27 cellular contexts compared by ENCODE assay signal in genomic region chr13:51912511-51913225, GRCh38. TPM values are rescaled to one million over a fixed set of nuclear protein-coding genes. Genes with fewer than 3 reads are reported as not detected.
DNase-seq lines count a peak whose midpoint lies in the region; ATAC-seq, FAIRE-seq and TF ChIP-seq lines count a peak whose summit lies in the region.
"Had no signal": no experiment of that assay in that cellular context is flagged by ENCODE, and none has a peak within 500 bp of the region (broad histone marks: within the 10 kb centered on the region; RNA-seq: fewer than 3 reads in every experiment).

No MANE protein-coding gene starts in this region.

- DNase-seq in G401 (ENCODE audit: low spot score) (peak; percentile 15), NOMO-1 (lab: John Stamatoyannopoulos, UW; ENCODE audit: unreplicated experiment in 2 of 2) (peak; percentile 23 to 52), K562 (ENCODE audit: extremely low read depth in 1 of 4, low spot score in 3 of 4) (no peak)
- DNase-seq in CD4-positive, alpha-beta T cell = no peak
- DNase-seq in stimulated activated naive CD8-positive, alpha-beta T cell treated with anti-CD3 and anti-CD28 coated beads, Interleukin-15, amount 100 ng/mL, for 72 hours = no peak
- DNase-seq: activated B cell treated with CpG ODN at 0.5 μM for 24 hours; activated CD8-positive, alpha-beta T cell treated with anti-CD3 and anti-CD28 coated beads, Interleukin-2, amount 10 ng/mL, durations not matched to agents 7 days and 5 days; activated naive CD4-positive, alpha-beta T cell treated with anti-CD3 and anti-CD28 coated beads, Interleukin-2, amount 50 U/mL, for 16 hours; activated T-cell treated with anti-CD3 and anti-CD28 coated beads, Interleukin-2, amount 50 U/mL, for 72 hours; aorta; EL; IMR-90; mammary epithelial cell; NCI-H1048; NCI-H2029; NCI-H446 treated with DMSO at 0.1 percent for 48 hours; SHP77; stimulated activated CD4-positive, alpha-beta T cell treated with anti-CD3 and anti-CD28 coated beads, Interleukin-12 subunit alpha, Interleukin-12 subunit beta, amount 100 ng/mL, for 4 hours; upper lobe of right lung had no signal

- no peaks in the 10 kb centered on the region for H3K79me2 ChIP-seq in K562 (ENCODE audit: control insufficient read depth, insufficient read depth, low read length)

- H3K27me3 Mint-ChIP-seq in CD4-positive, alpha-beta T cell = no peaks in the 10 kb centered on the region
- H3K27me3 Mint-ChIP-seq in stimulated activated naive CD8-positive, alpha-beta T cell treated with anti-CD3 and anti-CD28 coated beads, Interleukin-15, amount 100 ng/mL, for 72 hours = peaks cover 26% of the 10 kb centered on the region
- H3K27me3 Mint-ChIP-seq: activated B cell treated with CpG ODN at 0.5 μM for 24 hours had no signal

- intact Hi-C loops in K562 (cut with micrococcal nuclease) = no loop called here
- intact Hi-C loops in CD4-positive, alpha-beta T cell (cut with DNase I, micrococcal nuclease) = no loop called here

- H3K9me3 Mint-ChIP-seq in CD4-positive, alpha-beta T cell = no peaks in the 10 kb centered on the region
- no peaks in the 10 kb centered on the region for H3K9me3 Mint-ChIP-seq in stimulated activated naive CD8-positive, alpha-beta T cell treated with anti-CD3 and anti-CD28 coated beads, Interleukin-15, amount 100 ng/mL, for 72 hours
- H3K9me3 Mint-ChIP-seq: activated B cell treated with CpG ODN at 0.5 μM for 24 hours; activated T-cell treated with anti-CD3 and anti-CD28 coated beads, Interleukin-2, amount 50 U/mL, for 72 hours; T-helper 1 cell treated with Interleukin-12 subunit alpha and Interleukin-12 subunit beta and Interleukin-4 antibody, amounts not matched to agents 30 μg/mL and 1 μg/mL, for 36 hours had no signal

- ATAC-seq in K562 (no peak), GM19023 (IDR thresholded peaks at IDR 0.05; ENCODE audit: unreplicated experiment) (no peak)
- no peak for ATAC-seq in CD4-positive, alpha-beta T cell (ENCODE audit: poor library complexity)
- no peak for ATAC-seq in stimulated activated naive CD8-positive, alpha-beta T cell treated with anti-CD3 and anti-CD28 coated beads, Interleukin-15, amount 100 ng/mL, for 72 hours
- ATAC-seq: activated CD8-positive, alpha-beta T cell treated with anti-CD3 and anti-CD28 coated beads, Interleukin-2, amount 10 ng/mL, durations not matched to agents 7 days and 5 days; activated T-cell treated with anti-CD3 and anti-CD28 coated beads, Interleukin-2, amount 50 U/mL, for 72 hours had no signal

- FAIRE-seq in K562 (lab: Jason Lieb, UNC) = no peak

- no peak for TF ChIP-seq CTCF in K562 (IDR thresholded peaks at IDR 0.05 in 2 of 3, conservative IDR thresholded peaks at IDR 0.05 in 1 of 3; ENCODE audit: insufficient read depth in 2 of 3, low read depth in 1 of 3, low read length in 3 of 3)
- no peak for TF ChIP-seq CTCF in CD4-positive, alpha-beta T cell (IDR thresholded peaks at IDR 0.05)

- H2AFZ ChIP-seq in K562 (ENCODE audit: low read depth, low read length) = no peak overlapping the region

- no peak overlapping the region for H3K4me3 Mint-ChIP-seq in CD4-positive, alpha-beta T cell
- no peak overlapping the region for H3K4me3 Mint-ChIP-seq in stimulated activated naive CD8-positive, alpha-beta T cell treated with anti-CD3 and anti-CD28 coated beads, Interleukin-15, amount 100 ng/mL, for 72 hours
- H3K4me3 Mint-ChIP-seq: activated B cell treated with CpG ODN at 0.5 μM for 24 hours; activated CD8-positive, alpha-beta T cell treated with anti-CD3 and anti-CD28 coated beads, Interleukin-2, amount 10 ng/mL, durations not matched to agents 7 days and 5 days; activated T-cell treated with anti-CD3 and anti-CD28 coated beads, Interleukin-2, amount 50 U/mL, for 72 hours; T-helper 1 cell treated with Interleukin-12 subunit alpha and Interleukin-12 subunit beta and Interleukin-4 antibody, amounts not matched to agents 30 μg/mL and 1 μg/mL, for 36 hours had no signal

- no TSS peak for BruUV-seq in K562 (replicated peaks; lab: Mats Ljungman, UMichigan)

- H3K4me1 Mint-ChIP-seq in CD4-positive, alpha-beta T cell (ENCODE audit: low read depth) = peaks cover 15% of the 10 kb centered on the region
- H3K4me1 Mint-ChIP-seq in stimulated activated naive CD8-positive, alpha-beta T cell treated with anti-CD3 and anti-CD28 coated beads, Interleukin-15, amount 100 ng/mL, for 72 hours = peaks cover 41% of the 10 kb centered on the region

- H3K4me2 ChIP-seq in BLaER1 treated with 17β-estradiol and CSF1 and Interleukin-3, amounts not matched to agents 10 nM and 100 nM = peak overlapping the region in 8 of 11 experiments; percentile 33 to 60 (median 46); a peak in 14 of 22 replicates
- H3K4me2 ChIP-seq in K562 (ENCODE audit: insufficient read depth, low read length) = no peak overlapping the region

- H3K36me3 ChIP-seq in BLaER1 treated with 17β-estradiol and CSF1 and Interleukin-3, amounts not matched to agents 10 nM and 100 nM = no peaks in the 10 kb centered on the region
- no peaks in the 10 kb centered on the region; the same call in 2 of the 3 replicates for H3K36me3 ChIP-seq in K562 (ENCODE audit: control insufficient read depth, insufficient read depth, low read length)
- H3K36me3 ChIP-seq: right atrium auricular region, upper lobe of right lung had no signal

- TF ChIP-seq RAD21 in K562 (CRISPR knock-in tag; conservative IDR thresholded peaks at IDR 0.05 in 1 of 2, IDR thresholded peaks at IDR 0.05 in 1 of 2) = no peak

- no peaks in the 10 kb centered on the region for H3K9me3 ChIP-seq in BLaER1 treated with 17β-estradiol and CSF1 and Interleukin-3, amounts not matched to agents 10 nM and 100 nM (replicated peaks in 1 of 11)
- no peaks in the 10 kb centered on the region for H3K9me3 ChIP-seq in K562 (replicated peaks; ENCODE audit: control insufficient read depth, insufficient read depth, low read depth, low read length)
- no peaks in the 10 kb centered on the region for H3K9me3 ChIP-seq in CD4-positive, alpha-beta T cell (ENCODE audit: control insufficient read depth, low read length)
- H3K9me3 ChIP-seq: right atrium auricular region, upper lobe of right lung had no signal

- no peaks in the 10 kb centered on the region for H4K20me1 ChIP-seq in BLaER1 treated with 17β-estradiol and CSF1 and Interleukin-3, amounts not matched to agents 10 nM and 100 nM
- no peaks in the 10 kb centered on the region for H4K20me1 ChIP-seq in K562 (replicated peaks; ENCODE audit: control insufficient read depth, insufficient read depth, low read length)

- H3K27me3 ChIP-seq in BLaER1 treated with 17β-estradiol and CSF1 and Interleukin-3, amounts not matched to agents 10 nM and 100 nM = no peaks in the 10 kb centered on the region
- no peaks in the 10 kb centered on the region for H3K27me3 ChIP-seq in K562 (ENCODE audit: control insufficient read depth in 2 of 2, insufficient read depth in 2 of 2, low read length in 2 of 2)
- no peaks in the 10 kb centered on the region for H3K27me3 ChIP-seq in CD4-positive, alpha-beta T cell (ENCODE audit: control insufficient read depth, insufficient read depth, low read length)
- H3K27me3 ChIP-seq: right atrium auricular region, upper lobe of right lung had no signal

- no peak for TF ChIP-seq POLR2A in K562 (conservative IDR thresholded peaks at IDR 0.05)

- WGBS in K562 (ENCODE audit: insufficient coverage, low coverage, missing lambda C conversion rate) = 76% methylated on average over 11 of the region's 11 CpGs

- CTCF ChIA-PET in K562 (lab: Yijun Ruan, JAX; ENCODE audit: low intra/inter-chr PET ratio) = no interaction called here
- CTCF ChIA-PET in CD4-positive, alpha-beta T cell (lab: Charles Lee) = no interaction called here

- no peak overlapping the region for H3K27ac ChIP-seq in BLaER1 treated with 17β-estradiol and CSF1 and Interleukin-3, amounts not matched to agents 10 nM and 100 nM
- no peak overlapping the region for H3K27ac ChIP-seq in K562 (ENCODE audit: extremely low read depth, low read depth, low read length)
- no peak overlapping the region for H3K27ac ChIP-seq in CD4-positive, alpha-beta T cell (ENCODE audit: low read depth, low read length)
- H3K27ac ChIP-seq: right atrium auricular region, upper lobe of right lung had no signal

- H3K27ac Mint-ChIP-seq in CD4-positive, alpha-beta T cell = no peak overlapping the region
- no peak overlapping the region for H3K27ac Mint-ChIP-seq in stimulated activated naive CD8-positive, alpha-beta T cell treated with anti-CD3 and anti-CD28 coated beads, Interleukin-15, amount 100 ng/mL, for 72 hours
- H3K27ac Mint-ChIP-seq: activated B cell treated with CpG ODN at 0.5 μM for 24 hours; activated CD8-positive, alpha-beta T cell treated with anti-CD3 and anti-CD28 coated beads, Interleukin-2, amount 10 ng/mL, durations not matched to agents 7 days and 5 days; activated T-cell treated with anti-CD3 and anti-CD28 coated beads, Interleukin-2, amount 50 U/mL, for 72 hours; T-helper 1 cell treated with Interleukin-12 subunit alpha and Interleukin-12 subunit beta and Interleukin-4 antibody, amounts not matched to agents 30 μg/mL and 1 μg/mL, for 36 hours had no signal

- no peaks in the 10 kb centered on the region for H3K36me3 Mint-ChIP-seq in CD4-positive, alpha-beta T cell (ENCODE audit: low read depth)

- no peak for TF ChIP-seq EP300 in K562 (IDR thresholded peaks at IDR 0.05; ENCODE audit: low read length)

- H3K9me1 ChIP-seq in K562 (ENCODE audit: control insufficient read depth, insufficient read depth, low read length) = peaks cover 3% of the 10 kb centered on the region

- in situ Hi-C loops in G401 (cut with HindIII; ENCODE audit: low sequenced_read_pairs) = no loop called here
- in situ Hi-C loops in K562 (cut with MboI) = no loop called here

- peaks cover 0 to 30% (median 26%) of the 10 kb centered on the region in 10 experiments; a peak in 16 of 20 replicates for H3K4me1 ChIP-seq in BLaER1 treated with 17β-estradiol and CSF1 and Interleukin-3, amounts not matched to agents 10 nM and 100 nM
- H3K4me1 ChIP-seq in K562 (replicated peaks in 1 of 2; ENCODE audit: control insufficient read depth in 2 of 2, insufficient read depth in 2 of 2, low read length in 2 of 2) = no peaks in the 10 kb centered on the region
- H3K4me1 ChIP-seq: upper lobe of right lung had no signal

- POLR2A ChIA-PET in K562 (lab: Yijun Ruan, JAX) = interaction anchor here (0.9 kb wide), 1 partner anchor 9 kb away, joined by 7 read pairs; no protein-coding TSS in a partner anchor
- POLR2A ChIA-PET in CD4-positive, alpha-beta T cell (lab: Charles Lee) = interaction anchor here (0.6 to 0.8 kb wide), 2 partner anchors 92 to 100 kb away, joined by 3 to 4 read pairs; partner anchors contain the start of gene ALG11

- no peak overlapping the region for H3K4me3 ChIP-seq in BLaER1 treated with 17β-estradiol and CSF1 and Interleukin-3, amounts not matched to agents 10 nM and 100 nM
- H3K4me3 ChIP-seq in K562 = no peak overlapping the region
- H3K4me3 ChIP-seq: right atrium auricular region, upper lobe of right lung had no signal

- H3K9ac ChIP-seq in BLaER1 treated with 17β-estradiol and CSF1 and Interleukin-3, amounts not matched to agents 10 nM and 100 nM = no peak overlapping the region
- H3K9ac ChIP-seq in K562 (ENCODE audit: insufficient read depth in 1 of 2, low read depth in 2 of 2, low read length in 2 of 2) = no peak overlapping the region

RNA-seq across cellular contexts. Expression of gene CCDC70, which starts 50.9 kb away (rescaled TPM):
- total RNA-seq in G401 (2014; rRNA removed; shearing (Covaris generic)) = not detected in 2 replicates
- not detected in 2 replicates for total RNA-seq in K562 (2011; cell fraction: chromatin; rRNA removed; ENCODE audit: low replicate concordance)
- total RNA-seq in K562 (2011; cell fraction: nucleolus; rRNA removed) = not detected in 2 replicates
- not detected in 2 replicates for total RNA-seq in K562 (2011; cell fraction: nucleoplasm; rRNA removed)
- total RNA-seq in K562 (2014; rRNA removed) = not detected in 2 replicates
- not detected in 2 replicates for total RNA-seq in K562 (2014; rRNA removed; fragmentation: Illumina TruSeq; extraction: Trizol)
- 0.19 TPM in 1 of 2 replicates, not detected in the other for total RNA-seq in K562 (2015; rRNA removed; fragmentation: Illumina TruSeq; extraction: Trizol)
- not detected in 2 replicates for total RNA-seq in K562 (2021)
- polyA plus RNA-seq in K562 (2011; rRNA removed) = not detected in 2 replicates
- polyA plus RNA-seq in K562 (2011; cell fraction: cytosol; rRNA removed) = not detected in 2 replicates
- polyA plus RNA-seq in K562 (2011; cell fraction: nucleus; rRNA removed) = not detected in 2 replicates
- 0.17 and 0.25 TPM in 2 replicates for polyA plus RNA-seq in K562 (2012)
- polyA plus RNA-seq in K562 (2014; fragmentation: Illumina TruSeq; extraction: Trizol) = not detected in 2 replicates
- not detected for polyA plus RNA-seq in K562 (2014; fragmentation: Nextera tagmentation; extraction: Ambion mirVana)
- not detected in 2 replicates for polyA plus RNA-seq in K562 (2014; rRNA removed)
- polyA minus RNA-seq in K562 (2011; rRNA and poly(A)+ RNA removed) = not detected in 2 replicates
- not detected in 2 replicates for polyA minus RNA-seq in K562 (2011; cell fraction: cytosol; rRNA and poly(A)+ RNA removed)
- polyA minus RNA-seq in K562 (2011; cell fraction: nucleus; rRNA and poly(A)+ RNA removed) = not detected in 2 replicates
- total RNA-seq in CD4-positive, alpha-beta T cell = not detected
- total RNA-seq: activated B cell treated with CpG ODN at 0.5 μM for 24 hours; activated CD8-positive, alpha-beta T cell treated with anti-CD3 and anti-CD28 coated beads, Interleukin-2, amount 10 ng/mL, durations not matched to agents 7 days and 5 days; aorta; dermis microvascular lymphatic vessel endothelial cell; IMR-90; kidney epithelial cell; mammary epithelial cell; myocyte; osteoblast; right atrium auricular region; upper lobe of right lung had no signal
- polyA plus RNA-seq: aorta, IMR-90, mammary epithelial cell had no signal

Comparison
In these comparisons a context has a peak if more than half of its experiments do, and no peak if none do; other contexts are left out.
1. DNase-seq: peak in G401 (single experiment) and NOMO-1 (2 of 2); none in K562 (0 of 4), CD4-positive, alpha-beta T cell (0 of 10) and stimulated activated naive CD8-positive, alpha-beta T cell treated with anti-CD3 and anti-CD28 coated beads, Interleukin-15, amount 100 ng/mL, for 72 hours (0 of 2).